Comparison of ENCODE assay signal across 1 cellular context in the genomic region with DNA sequence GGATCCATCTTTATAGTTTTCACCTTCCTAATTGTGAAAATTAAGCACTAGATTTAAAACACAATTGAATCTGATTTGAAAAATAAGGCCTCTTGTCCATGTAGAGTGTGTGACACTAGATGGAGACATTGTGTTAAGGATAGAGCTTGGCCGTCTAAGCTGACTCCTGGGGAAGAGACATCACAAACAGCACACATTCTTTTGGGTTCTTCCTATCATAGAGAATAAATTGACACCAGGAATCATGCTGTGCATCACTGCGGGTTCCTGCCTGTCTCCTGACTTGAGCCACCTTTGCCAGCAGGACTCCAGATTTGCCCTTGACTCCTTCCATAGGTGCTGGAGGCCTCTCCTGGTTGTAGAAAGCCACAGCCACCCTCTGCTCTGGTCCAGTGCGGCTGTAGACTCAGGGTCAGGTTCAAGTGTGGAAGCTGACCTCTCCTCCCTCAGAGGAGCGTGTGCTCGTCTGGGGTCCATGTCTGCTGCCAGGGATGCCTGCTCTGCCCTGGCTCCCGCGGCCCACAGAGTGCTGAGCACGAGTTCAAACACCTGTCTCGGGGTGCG.
TF ChIP-seq lines count a peak whose summit lies in the region.

No MANE protein-coding gene starts in this region.

TF ChIP-seq in K562, 482 proteins besides CTCF, POLR2A, EP300 and RAD21 (continued from another document):
- TF ChIP-seq ETS2 (tag; IDR thresholded peaks at IDR 0.05; ENCODE audit: borderline replicate concordance, poor library complexity, severe bottlenecking) (no peak), SAP30 (IDR thresholded peaks at IDR 0.05; ENCODE audit: borderline replicate concordance, insufficient read depth, low read depth, low read length, poor library complexity, severe bottlenecking) (no peak), MLLT1 (IDR thresholded peaks at IDR 0.05) (no peak), MXD1 (CRISPR knock-in tag; IDR thresholded peaks at IDR 0.05; ENCODE audit: borderline replicate concordance, poor library complexity, severe bottlenecking) (no peak), MTA2 (IDR thresholded peaks at IDR 0.05; ENCODE audit: low read depth) (no peak), TRIM28 (IDR thresholded peaks at IDR 0.05) (no peak), UBTF (IDR thresholded peaks at IDR 0.05; ENCODE audit: borderline replicate concordance in 1 of 2, low read depth in 2 of 2, low read length in 2 of 2) (no peak), ZNF445 (CRISPR knock-in tag; IDR thresholded peaks at IDR 0.05; ENCODE audit: low read depth) (no peak), SREBF1 (IDR thresholded peaks at IDR 0.05; ENCODE audit: borderline replicate concordance, low read depth, low read length) (no peak), YBX1 (IDR thresholded peaks at IDR 0.05) (no peak), GTF2E2 (tag; IDR thresholded peaks at IDR 0.05) (no peak), MAZ (CRISPR knock-in tag; conservative IDR thresholded peaks at IDR 0.05 in 1 of 2, IDR thresholded peaks at IDR 0.05 in 1 of 2) (peak in 1 of 2 experiments; percentile 26; a peak in 1 of 4 replicates), ARID3B (CRISPR knock-in tag; IDR thresholded peaks at IDR 0.05; ENCODE audit: borderline replicate concordance) (no peak), JUN (IDR thresholded peaks at IDR 0.05; ENCODE audit: borderline replicate concordance, low read depth, low read length) (no peak), JUN (CRISPR knock-in tag; IDR thresholded peaks at IDR 0.05; ENCODE audit: borderline replicate concordance) (no peak), BCOR (IDR thresholded peaks at IDR 0.05) (no peak), PHF20 (IDR thresholded peaks at IDR 0.05; ENCODE audit: partially characterized antibody) (no peak), HDAC8 (tag; IDR thresholded peaks at IDR 0.05) (no peak), ARID2 (IDR thresholded peaks at IDR 0.05) (peak; percentile 74; the same call in 1 of the 2 replicates), NUFIP1 (IDR thresholded peaks at IDR 0.05; ENCODE audit: partially characterized antibody) (no peak), SRF (CRISPR knock-in tag; IDR thresholded peaks at IDR 0.05) (no peak), SMC3 (conservative IDR thresholded peaks at IDR 0.05; ENCODE audit: insufficient read depth, low read depth, low read length) (peak; percentile 97)
- TF ChIP-seq, protein P1, sequence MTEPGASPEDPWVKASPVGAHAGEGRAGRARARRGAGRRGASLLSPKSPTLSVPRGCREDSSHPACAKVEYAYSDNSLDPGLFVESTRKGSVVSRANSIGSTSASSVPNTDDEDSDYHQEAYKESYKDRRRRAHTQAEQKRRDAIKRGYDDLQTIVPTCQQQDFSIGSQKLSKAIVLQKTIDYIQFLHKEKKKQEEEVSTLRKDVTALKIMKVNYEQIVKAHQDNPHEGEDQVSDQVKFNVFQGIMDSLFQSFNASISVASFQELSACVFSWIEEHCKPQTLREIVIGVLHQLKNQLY (CRISPR knock-in tag; conservative IDR thresholded peaks at IDR 0.05): no peak
- TF ChIP-seq, protein P2, sequence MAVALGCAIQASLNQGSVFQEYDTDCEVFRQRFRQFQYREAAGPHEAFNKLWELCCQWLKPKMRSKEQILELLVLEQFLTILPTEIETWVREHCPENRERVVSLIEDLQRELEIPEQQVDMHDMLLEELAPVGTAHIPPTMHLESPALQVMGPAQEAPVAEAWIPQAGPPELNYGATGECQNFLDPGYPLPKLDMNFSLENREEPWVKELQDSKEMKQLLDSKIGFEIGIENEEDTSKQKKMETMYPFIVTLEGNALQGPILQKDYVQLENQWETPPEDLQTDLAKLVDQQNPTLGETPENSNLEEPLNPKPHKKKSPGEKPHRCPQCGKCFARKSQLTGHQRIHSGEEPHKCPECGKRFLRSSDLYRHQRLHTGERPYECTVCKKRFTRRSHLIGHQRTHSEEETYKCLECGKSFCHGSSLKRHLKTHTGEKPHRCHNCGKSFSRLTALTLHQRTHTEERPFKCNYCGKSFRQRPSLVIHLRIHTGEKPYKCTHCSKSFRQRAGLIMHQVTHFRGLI (CRISPR knock-in tag; IDR thresholded peaks at IDR 0.05): no peak
